ENCODE assay signal across 8 cellular contexts in genomic region chr5:43389679-43390329, GRCh38. TPM values are rescaled to one million over a fixed set of nuclear protein-coding genes. Genes with fewer than 3 reads are reported as not detected.
A peak's percentile ranks its signal among the peaks of the same experiment; 100 is the strongest.
DNase-seq lines count a peak whose midpoint lies in the region; ATAC-seq and TF ChIP-seq lines count a peak whose summit lies in the region.

No MANE protein-coding gene starts in this region.

- peaks cover 66% of the 10 kb centered on the region for H3K27me3 ChIP-seq in WERI-Rb-1 (ENCODE audit: insufficient read depth, low read depth, severe bottlenecking)
- no peaks in the 10 kb centered on the region for H3K27me3 ChIP-seq in lower lobe of right lung (ENCODE audit: low read depth)

- no peaks in the 10 kb centered on the region for H3K36me3 ChIP-seq in WERI-Rb-1
- peaks cover 11% of the 10 kb centered on the region for H3K36me3 ChIP-seq in lower lobe of right lung

- intact Hi-C loops in lower lobe of right lung (cut with DNase I) = no loop called here

- H3K4me1 ChIP-seq in lower lobe of right lung = no peaks in the 10 kb centered on the region

- H3K4me3 ChIP-seq in AG10803 (ENCODE audit: low read length) (no peak overlapping the region), WERI-Rb-1 (ENCODE audit: low read depth, low read length) (no peak overlapping the region), lower lobe of right lung (no peak overlapping the region)

- H3K27ac ChIP-seq in WERI-Rb-1 (no peak overlapping the region), lower lobe of right lung (no peak overlapping the region)

- TF ChIP-seq CTCF in AG10803 (conservative IDR thresholded peaks at IDR 0.05; ENCODE audit: low read length) (peak; percentile 84), WERI-Rb-1 (IDR thresholded peaks at IDR 0.05; ENCODE audit: low read depth, low read length) (peak; percentile 76), lower lobe of right lung (IDR thresholded peaks at IDR 0.05) (peak; percentile 82)

- ATAC-seq in GM18867 (IDR thresholded peaks at IDR 0.05; ENCODE audit: unreplicated experiment) (peak; percentile 64), HG03439 (IDR thresholded peaks at IDR 0.05; ENCODE audit: unreplicated experiment) (peak; percentile 57), lower lobe of right lung (peak; percentile 96 to 98)

- DNase-seq in AG10803 (ENCODE audit: low read depth) (peak; percentile 89), NCI-H345 (lab: John Stamatoyannopoulos, UW) (peak; percentile 81), WERI-Rb-1 (peak; percentile 36), dermis blood vessel endothelial cell (peak; percentile 83), lower lobe of right lung (no peak)
- DNase-seq in stimulated activated CD8-positive, alpha-beta memory T cell treated with anti-CD3 and anti-CD28 coated beads, Interleukin-4, amount 100 ng/mL, for 48 hours = peak; percentile 60

- H3K9me3 ChIP-seq in WERI-Rb-1 (ENCODE audit: severe bottlenecking) = no peaks in the 10 kb centered on the region
- no peaks in the 10 kb centered on the region for H3K9me3 ChIP-seq in lower lobe of right lung

RNA-seq across cellular contexts. Expression of gene CCL28, which starts 22.4 kb away (rescaled TPM):
- total RNA-seq in dermis blood vessel endothelial cell (1.2 and 3.6 TPM in 2 replicates), lower lobe of right lung (7.7 TPM)
